ENCODE assay signal across 15 cellular contexts in genomic region chr5:1661831-1662558, GRCh38.
"Had no signal": no experiment of that assay in that cellular context is flagged by ENCODE, and none has a peak within 500 bp of the region (broad histone marks: within the 10 kb centered on the region; RNA-seq: fewer than 3 reads in every experiment).

No MANE protein-coding gene starts in this region.

- H2AFZ ChIP-seq: hepatocyte had no signal

- H3K9me3 Mint-ChIP-seq: activated naive CD4-positive, alpha-beta T cell treated with anti-CD3 and anti-CD28 coated beads, Interleukin-2, amount 50 U/mL, for 24 hours; activated T-helper 17 cell treated with anti-CD3 and anti-CD28 coated beads, Interleukin-2, amount 50 U/mL, for 72 hours; endodermal cell; natural killer cell treated with Interleukin-12 subunit alpha and Interleukin-12 subunit beta and Interleukin-15 and Interleukin-18, amount 100 ng/mL, for 72 hours had no signal

- H3K27me3 ChIP-seq: ovary had no signal

- H3K36me3 ChIP-seq: brain microvascular endothelial cell, ovary, tibial artery had no signal

- H3K36me3 Mint-ChIP-seq: activated naive CD4-positive, alpha-beta T cell treated with anti-CD3 and anti-CD28 coated beads, Interleukin-2, amount 50 U/mL, for 24 hours had no signal

- DNase-seq: activated CD4-positive, alpha-beta T cell treated with anti-CD3 and anti-CD28 coated beads, Interleukin-2, amount 50 U/mL, for 48 hours; activated T-cell treated with anti-CD3 and anti-CD28 coated beads for 4 hours; brain microvascular endothelial cell; cerebellar nuclear complex; dermis blood vessel endothelial cell; erythroblast; ovary; stimulated activated CD4-positive, alpha-beta T cell treated with anti-CD3 and anti-CD28 coated beads, Interleukin-4, amount 100 ng/mL, for 4 hours; tibial artery had no signal

- H3K4me2 ChIP-seq: hepatocyte had no signal

- ATAC-seq: activated CD4-positive, CD25-positive, alpha-beta regulatory T cell treated with anti-CD3 and anti-CD28 coated beads, Interleukin-2, amount 50 U/mL, for 24 hours; activated T-helper 17 cell treated with anti-CD3 and anti-CD28 coated beads, Interleukin-2, amount 50 U/mL, for 72 hours; natural killer cell treated with Interleukin-12 subunit alpha and Interleukin-12 subunit beta and Interleukin-15 and Interleukin-18, amount 100 ng/mL, for 72 hours had no signal

- H3K4me3 Mint-ChIP-seq: activated naive CD4-positive, alpha-beta T cell treated with anti-CD3 and anti-CD28 coated beads, Interleukin-2, amount 50 U/mL, for 24 hours; activated T-helper 17 cell treated with anti-CD3 and anti-CD28 coated beads, Interleukin-2, amount 50 U/mL, for 72 hours; endodermal cell; natural killer cell treated with Interleukin-12 subunit alpha and Interleukin-12 subunit beta and Interleukin-15 and Interleukin-18, amount 100 ng/mL, for 72 hours had no signal

- H3K79me2 ChIP-seq: hepatocyte had no signal

- H3K4me3 ChIP-seq: hepatocyte, ovary, tibial artery had no signal

- H3K4me1 Mint-ChIP-seq: endodermal cell had no signal

- H3K27ac ChIP-seq: brain microvascular endothelial cell, hepatocyte, ovary, tibial artery had no signal

- H3K27ac Mint-ChIP-seq: activated naive CD4-positive, alpha-beta T cell treated with anti-CD3 and anti-CD28 coated beads, Interleukin-2, amount 50 U/mL, for 24 hours; activated T-helper 17 cell treated with anti-CD3 and anti-CD28 coated beads, Interleukin-2, amount 50 U/mL, for 72 hours; endodermal cell; natural killer cell treated with Interleukin-12 subunit alpha and Interleukin-12 subunit beta and Interleukin-15 and Interleukin-18, amount 100 ng/mL, for 72 hours had no signal
